ENCODE assay signal across 26 cellular contexts in the genomic region with DNA sequence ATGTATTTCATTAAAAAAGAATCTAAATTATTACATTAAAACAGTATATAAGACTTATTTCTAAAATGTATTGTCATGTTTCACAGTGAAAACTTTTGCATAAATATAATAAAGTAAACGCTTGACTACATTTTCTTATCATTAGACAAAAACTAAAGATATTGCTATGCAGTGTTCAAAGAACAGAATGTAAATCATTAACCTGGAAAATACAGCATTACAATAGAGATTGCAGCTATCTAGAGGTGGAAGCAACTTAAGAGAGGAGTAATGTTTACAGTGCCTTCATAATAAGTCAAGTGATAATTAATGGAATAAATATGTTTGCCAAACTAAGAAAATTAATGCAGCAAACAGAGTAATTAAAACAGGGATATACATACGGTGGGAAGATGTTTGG.
DNase-seq lines count a peak whose midpoint lies in the region; ATAC-seq, FAIRE-seq and TF ChIP-seq lines count a peak whose summit lies in the region.
"Had no signal": no experiment of that assay in that cellular context is flagged by ENCODE, and none has a peak within 500 bp of the region (broad histone marks: within the 10 kb centered on the region; RNA-seq: fewer than 3 reads in every experiment).

No MANE protein-coding gene starts in this region.

- H3K36me3 ChIP-seq in pancreas (no peaks in the 10 kb centered on the region), small intestine (ENCODE audit: control insufficient read depth in 2 of 2, insufficient read depth in 2 of 2, low read length in 2 of 2) (no peaks in the 10 kb centered on the region), testis (ENCODE audit: low read depth, missing control alignments) (no peaks in the 10 kb centered on the region), heart right ventricle (no peaks in the 10 kb centered on the region)
- H3K36me3 ChIP-seq: BE2C, BLaER1 had no signal

- H3K27me3 ChIP-seq in pancreas (peaks cover 0 to 3% (median 0%) of the 10 kb centered on the region in 4 donors), small intestine (ENCODE audit: control insufficient read depth in 2 of 2, insufficient read depth in 2 of 2, low read length in 2 of 2) (no peaks in the 10 kb centered on the region), testis (no peaks in the 10 kb centered on the region), heart right ventricle (no peaks in the 10 kb centered on the region)
- H3K27me3 ChIP-seq: BE2C, BLaER1 had no signal

- intact Hi-C loops in pancreas (cut with DNase I) = no loop called here
- intact Hi-C loops in testis (cut with DNase I; ENCODE audit: low total_unique reads) = no loop called here
- intact Hi-C loops in heart right ventricle (cut with DNase I) = no loop called here

- TF ChIP-seq CTCF in pancreas (IDR thresholded peaks at IDR 0.05) (no peak), testis (IDR thresholded peaks at IDR 0.05) (no peak), heart right ventricle (IDR thresholded peaks at IDR 0.05) (no peak)

- peak; percentile 48 for DNase-seq in DMS53 (lab: John Stamatoyannopoulos, UW)
- peak; percentile 35 for DNase-seq in DMS53 treated with DMSO at 0.1 percent for 48 hours (lab: John Stamatoyannopoulos, UW; ENCODE audit: unreplicated experiment)
- no peak for DNase-seq in pancreas
- DNase-seq in small intestine = peak; percentile 53
- no peak for DNase-seq in testis
- no peak for DNase-seq in NCI-H748 treated with DMSO at 0.1 percent for 48 hours (lab: John Stamatoyannopoulos, UW)
- DNase-seq in heart right ventricle = no peak
- DNase-seq: 8988T; ACHN; BE2C; C1 segment of cervical spinal cord; CD4-positive, alpha-beta memory T cell; CD4-positive, CD25-positive, alpha-beta regulatory T cell; CD8-positive, alpha-beta memory T cell; COR-L47; DMS 273 treated with DMSO at 0.1 percent for 48 hours; DMS153; DMS79; DND-41; EL; GDM1 had no signal

- no peak for TF ChIP-seq POLR2A in testis (IDR thresholded peaks at IDR 0.05)

- no peak overlapping the region for H3K4me3 ChIP-seq in pancreas
- H3K4me3 ChIP-seq in small intestine (ENCODE audit: low read depth in 1 of 2, low read length in 2 of 2) = no peak overlapping the region
- no peak overlapping the region for H3K4me3 ChIP-seq in testis
- no peak overlapping the region for H3K4me3 ChIP-seq in heart right ventricle
- H3K4me3 ChIP-seq: BLaER1, GM12878 had no signal

- no peaks in the 10 kb centered on the region for H3K9me3 ChIP-seq in pancreas
- no peaks in the 10 kb centered on the region for H3K9me3 ChIP-seq in small intestine (ENCODE audit: control insufficient read depth, low read depth)
- H3K9me3 ChIP-seq in testis = no peaks in the 10 kb centered on the region
- H3K9me3 ChIP-seq in heart right ventricle = peaks cover 0 to 28% (median 0%) of the 10 kb centered on the region in 11 donors
- H3K9me3 ChIP-seq: BE2C had no signal

- FAIRE-seq in pancreas (lab: Jason Lieb, UNC) (no peak), small intestine (lab: Jason Lieb, UNC) (no peak)
- FAIRE-seq: A204.1, GM12878, GM12892, GM18507 had no signal

- peaks cover 0 to 4% (median 0%) of the 10 kb centered on the region in 3 donors for H3K4me1 ChIP-seq in pancreas
- peaks cover 0 to 2% of the 10 kb centered on the region in 2 donors for H3K4me1 ChIP-seq in small intestine (ENCODE audit: control insufficient read depth in 2 of 2, insufficient read depth in 1 of 2, low read depth in 1 of 2, low read length in 1 of 2)
- H3K4me1 ChIP-seq in testis = no peaks in the 10 kb centered on the region
- H3K4me1 ChIP-seq in heart right ventricle = no peaks in the 10 kb centered on the region
- H3K4me1 ChIP-seq: BE2C, BLaER1 had no signal

- no peak overlapping the region for H3K27ac ChIP-seq in pancreas
- H3K27ac ChIP-seq in small intestine (ENCODE audit: low read depth in 1 of 2, low read length in 1 of 2) = no peak overlapping the region
- no peak overlapping the region for H3K27ac ChIP-seq in testis
- H3K27ac ChIP-seq in heart right ventricle = no peak overlapping the region
- H3K27ac ChIP-seq: BLaER1 had no signal

- ATAC-seq in pancreas = peak in 3 of 4 donors; percentile 53 to 90 (median 56)
- ATAC-seq in heart right ventricle = no peak
- ATAC-seq: GM12878 had no signal

- 14 to 16% methylated on average over 2 of the region's 2 CpGs for WGBS in pancreas, 2 donors
- WGBS in small intestine, 3 donors = 5 to 50% (median 23%) methylated on average over 2 of the region's 2 CpGs
- 72 to 73% methylated on average over 2 of the region's 2 CpGs for WGBS in testis, 2 donors
- 82 to 91% methylated on average over 2 of the region's 2 CpGs for WGBS in heart right ventricle, 2 donors

Comparison
In these comparisons a context has a peak if more than half of its experiments do, and no peak if none do; other contexts are left out.
1. DNase-seq: peak in DMS53 (single experiment), DMS53 treated with DMSO at 0.1 percent for 48 hours (single experiment) and small intestine (single experiment); none in pancreas (0 of 6), testis (single experiment), NCI-H748 treated with DMSO at 0.1 percent for 48 hours (single experiment) and heart right ventricle (0 of 2).
2. ATAC-seq: peak in pancreas (3 of 4); none in heart right ventricle (0 of 8).